In genomic region chr12:121925361-121925725, GRCh38 we compare ENCODE assay signal across 11 cellular contexts. TPM values are rescaled to one million over a fixed set of nuclear protein-coding genes. Genes with fewer than 3 reads are reported as not detected.
DNase-seq lines count a peak whose midpoint lies in the region; ATAC-seq and TF ChIP-seq lines count a peak whose summit lies in the region.
"Had no signal": no experiment of that assay in that cellular context is flagged by ENCODE, and none has a peak within 500 bp of the region (broad histone marks: within the 10 kb centered on the region; RNA-seq: fewer than 3 reads in every experiment).

No MANE protein-coding gene starts in this region.

- DNase-seq in AG04449 (ENCODE audit: low read depth, low spot score): no peak
- peak; percentile 78 for DNase-seq in RPMI7951 (ENCODE audit: low read depth)
- DNase-seq in fibroblast of lung (ENCODE audit: low read depth in 2 of 2): peak; percentile 63 to 86
- DNase-seq in neuronal stem cell (ENCODE audit: low spot score): no peak
- DNase-seq in NCI-H187 treated with DMSO at 0.1 percent for 48 hours (lab: John Stamatoyannopoulos, UW): no peak
- DNase-seq: activated gamma-delta T cell treated with Interleukin-2 at 50 U/mL for 16 hours had no signal

- no peak for ATAC-seq in HG03571 (IDR thresholded peaks at IDR 0.05; ENCODE audit: unreplicated experiment)
- no peak for ATAC-seq in GM21447 (IDR thresholded peaks at IDR 0.05; ENCODE audit: unreplicated experiment)
- no peak for ATAC-seq in HG02588 (IDR thresholded peaks at IDR 0.05; ENCODE audit: unreplicated experiment)

- peak overlapping the region; percentile 37 for H3K4me3 ChIP-seq in AG04449 (ENCODE audit: low read depth, low read length)
- peak overlapping the region in 1 of 4 experiments; percentile 43 for H3K4me3 ChIP-seq in fibroblast of lung (replicated peaks in 1 of 4; ENCODE audit: control extremely low read depth in 1 of 4, insufficient read depth in 1 of 4, low read depth in 3 of 4, low read length in 4 of 4)
- H3K4me3 ChIP-seq in neuronal stem cell (ENCODE audit: low read length in 2 of 2): no peak overlapping the region

- H2BK12ac ChIP-seq in neuronal stem cell (ENCODE audit: low read length): no peak overlapping the region

- no peak overlapping the region for H4K8ac ChIP-seq in neuronal stem cell (ENCODE audit: low read depth, low read length)

- H4K20me1 ChIP-seq in fibroblast of lung (ENCODE audit: control insufficient read depth, extremely low read depth, insufficient read depth, low read length): no peaks in the 10 kb centered on the region

- no peaks in the 10 kb centered on the region for H3K36me3 ChIP-seq in fibroblast of lung (ENCODE audit: control insufficient read depth, insufficient read depth, low read length)
- no peaks in the 10 kb centered on the region for H3K36me3 ChIP-seq in neuronal stem cell (replicated peaks in 1 of 2; ENCODE audit: control insufficient read depth in 2 of 2, insufficient read depth in 2 of 2, low read length in 2 of 2)
- H3K36me3 ChIP-seq: neutrophil had no signal

- no peak overlapping the region for H3K14ac ChIP-seq in neuronal stem cell (ENCODE audit: low read length)

- no peak overlapping the region for H2BK15ac ChIP-seq in neuronal stem cell (ENCODE audit: low read length)

- H3K79me1 ChIP-seq in neuronal stem cell (ENCODE audit: low read depth, low read length): no peaks in the 10 kb centered on the region

- H3K27ac ChIP-seq in fibroblast of lung (ENCODE audit: insufficient read depth, low read length) (peak overlapping the region; percentile 96), neuronal stem cell (replicated peaks; ENCODE audit: low read length) (no peak overlapping the region)
- H3K27ac ChIP-seq: C4-2B, neutrophil had no signal

- CTCF ChIA-PET in AG04449 (lab: Yijun Ruan, JAX): interaction anchor here (1.2 to 2.2 kb wide), 9 partner anchors 9 to 198 kb away, joined by 3 to 6 read pairs (median 3); partner anchors contain the start of gene BCL7A

- H3K23ac ChIP-seq in neuronal stem cell (ENCODE audit: low read depth, low read length, poor library complexity): no peak overlapping the region

- H4K91ac ChIP-seq in neuronal stem cell (ENCODE audit: low read depth, low read length, poor library complexity): no peak overlapping the region

- H2AK5ac ChIP-seq in neuronal stem cell (ENCODE audit: low read depth, low read length): no peak overlapping the region

- TF ChIP-seq CTCF in AG04449 (IDR thresholded peaks at IDR 0.05; ENCODE audit: insufficient read depth, low read length, missing control alignments) (no peak), fibroblast of lung (conservative IDR thresholded peaks at IDR 0.05 in 1 of 2, IDR thresholded peaks at IDR 0.05 in 1 of 2; ENCODE audit: low read depth in 1 of 2, low read length in 2 of 2) (no peak)

- H2AFZ ChIP-seq in fibroblast of lung (ENCODE audit: low read length) (peak overlapping the region; percentile 48), neuronal stem cell (ENCODE audit: low read length) (peak overlapping the region; percentile 59)

- WGBS in neuronal stem cell (ENCODE audit: extremely low coverage in 2 of 2, insufficient read length in 2 of 2, insufficient replicate concordance in 1 of 2), 2 donors: no CpG with 5 or more reads among the region's 7 CpGs

- POLR2A ChIA-PET in AG04449 (lab: Yijun Ruan, JAX): interaction anchor here (0.9 to 1.1 kb wide), 3 partner anchors 33 to 39 kb away, joined by 3 to 4 read pairs (median 3); partner anchors contain the start of gene PSMD9

- H3K18ac ChIP-seq in neuronal stem cell (ENCODE audit: low read length): no peak overlapping the region

- H3K9me3 ChIP-seq in fibroblast of lung (ENCODE audit: control insufficient read depth, insufficient read depth, low read depth, low read length) (no peaks in the 10 kb centered on the region), neuronal stem cell (replicated peaks in 1 of 2; ENCODE audit: control insufficient read depth in 2 of 2, insufficient read depth in 1 of 2, low read depth in 1 of 2, low read length in 2 of 2) (no peaks in the 10 kb centered on the region)
- H3K9me3 ChIP-seq: neutrophil had no signal

- H3K4ac ChIP-seq in neuronal stem cell (ENCODE audit: low read length): no peak overlapping the region

- no peak overlapping the region for H2BK5ac ChIP-seq in neuronal stem cell (ENCODE audit: low read length)

- peaks cover 12% of the 10 kb centered on the region for H3K4me1 ChIP-seq in fibroblast of lung (ENCODE audit: control insufficient read depth, extremely low read depth, insufficient read depth, low read length)
- H3K4me1 ChIP-seq in neuronal stem cell (ENCODE audit: control insufficient read depth in 2 of 2, insufficient read depth in 1 of 2, low read depth in 1 of 2, low read length in 2 of 2): peaks cover 8 to 11% of the 10 kb centered on the region in 2 donors

- H3K27me3 ChIP-seq in fibroblast of lung (ENCODE audit: control insufficient read depth, insufficient read depth, low read length): no peaks in the 10 kb centered on the region
- H3K27me3 ChIP-seq in neuronal stem cell (ENCODE audit: control insufficient read depth in 3 of 3, insufficient read depth in 3 of 3, low read depth in 1 of 3, low read length in 3 of 3): no peaks in the 10 kb centered on the region
- H3K27me3 ChIP-seq: neutrophil had no signal

- H3K9ac ChIP-seq in fibroblast of lung (ENCODE audit: insufficient read depth, low read length) (no peak overlapping the region), neuronal stem cell (ENCODE audit: low read depth, low read length, poor library complexity) (no peak overlapping the region)

- H3K4me2 ChIP-seq in fibroblast of lung (ENCODE audit: extremely low read depth, insufficient read depth, low read length) (no peak overlapping the region), neuronal stem cell (ENCODE audit: insufficient read depth, low read length, poor library complexity, severe bottlenecking) (no peak overlapping the region)

- H3K79me2 ChIP-seq in fibroblast of lung (ENCODE audit: control insufficient read depth, insufficient read depth, low read length): no peaks in the 10 kb centered on the region

- H2BK120ac ChIP-seq in neuronal stem cell (ENCODE audit: low read depth, low read length): no peak overlapping the region

RNA-seq across cellular contexts. Expression of gene CFAP251, which starts 7.0 kb away (rescaled TPM):
- total RNA-seq in RPMI7951 (2014; rRNA removed; shearing (Covaris generic)): 1.5 and 2.0 TPM in 2 replicates
- 3.9 and 7.9 TPM in 2 replicates for total RNA-seq in fibroblast of lung
- 2.7 and 4.4 TPM in 2 replicates for polyA plus RNA-seq in fibroblast of lung
- polyA plus RNA-seq in fibroblast of lung (2012): 2.3 and 4.3 TPM in 2 replicates
- polyA minus RNA-seq in fibroblast of lung (ENCODE audit: low replicate concordance): 5.5 and 13.2 TPM in 2 replicates
- polyA plus RNA-seq in neuronal stem cell (2013, experiment 1 of 2): 3.7 TPM
- 3.2 TPM for polyA plus RNA-seq in neuronal stem cell (2013, experiment 2 of 2)

RNA-seq across cellular contexts. Expression of gene PSMD9, which starts 36.8 kb away (rescaled TPM):
- total RNA-seq in RPMI7951 (2014; rRNA removed; shearing (Covaris generic)): 40.4 and 54.3 TPM in 2 replicates
- 38.8 and 73.5 TPM in 2 replicates for total RNA-seq in fibroblast of lung
- polyA plus RNA-seq in fibroblast of lung: 77.7 and 98.1 TPM in 2 replicates
- 109 and 140 TPM in 2 replicates for polyA plus RNA-seq in fibroblast of lung (2012)
- 21.3 and 34.2 TPM in 2 replicates for polyA minus RNA-seq in fibroblast of lung (ENCODE audit: low replicate concordance)
- 28.5 TPM for polyA plus RNA-seq in neuronal stem cell (2013, experiment 1 of 2)
- polyA plus RNA-seq in neuronal stem cell (2013, experiment 2 of 2): 27.3 TPM

Comparison
In these comparisons a context has a peak if more than half of its experiments do, and no peak if none do; other contexts are left out.
1. DNase-seq: peak in RPMI7951 (single experiment) and fibroblast of lung (2 of 2); none in AG04449 (single experiment), neuronal stem cell (single experiment) and NCI-H187 treated with DMSO at 0.1 percent for 48 hours (single experiment).